Comparison of ENCODE assay signal across 9 cellular contexts in genomic region chr4:2241003-2241402, GRCh38. TPM values are rescaled to one million over a fixed set of nuclear protein-coding genes. Genes with fewer than 3 reads are reported as not detected.
A peak's percentile ranks its signal among the peaks of the same experiment; 100 is the strongest.
DNase-seq lines count a peak whose midpoint lies in the region; ATAC-seq and TF ChIP-seq lines count a peak whose summit lies in the region.
"Had no signal": no experiment of that assay in that cellular context is flagged by ENCODE, and none has a peak within 500 bp of the region (broad histone marks: within the 10 kb centered on the region; RNA-seq: fewer than 3 reads in every experiment).

No MANE protein-coding gene starts in this region.

- TF ChIP-seq CTCF in GM12864 (IDR thresholded peaks at IDR 0.05; ENCODE audit: low read depth, low read length, missing control alignments) (no peak), esophagus squamous epithelium (IDR thresholded peaks at IDR 0.05) (no peak)

- no peaks in the 10 kb centered on the region for H3K9me3 ChIP-seq in esophagus squamous epithelium

- peaks cover 0 to 17% (median 0%) of the 10 kb centered on the region in 3 donors for H3K36me3 ChIP-seq in esophagus squamous epithelium
- H3K36me3 ChIP-seq in rectal smooth muscle tissue (ENCODE audit: control insufficient read depth, insufficient read depth, low read length): no peaks in the 10 kb centered on the region

- intact Hi-C loops in esophagus squamous epithelium (cut with DNase I): no loop called here

- H3K27ac ChIP-seq in esophagus squamous epithelium (peak overlapping the region; percentile 88 to 95 (median 92)), rectal smooth muscle tissue (ENCODE audit: low read depth, low read length) (no peak overlapping the region)

- WGBS in esophagus squamous epithelium, 2 donors: 1 to 6% methylated on average over 7 of the region's 7 CpGs

- H3K27me3 ChIP-seq in esophagus squamous epithelium: no peaks in the 10 kb centered on the region
- no peaks in the 10 kb centered on the region for H3K27me3 ChIP-seq in rectal smooth muscle tissue (ENCODE audit: control insufficient read depth, insufficient read depth, low read length)

- TF ChIP-seq POLR2A in esophagus squamous epithelium (IDR thresholded peaks at IDR 0.05): no peak

- DNase-seq in GM12864 (ENCODE audit: low read depth): no peak
- DNase-seq in RKO (ENCODE audit: low spot score): peak; percentile 49
- DNase-seq in esophagus squamous epithelium (lab: John Stamatoyannopoulos, UW): no peak
- DNase-seq: substantia nigra had no signal

- H3K4me1 ChIP-seq in esophagus squamous epithelium (peaks cover 22 to 87% (median 37%) of the 10 kb centered on the region in 3 donors), rectal smooth muscle tissue (ENCODE audit: control insufficient read depth, insufficient read depth, low read length) (peaks cover 16% of the 10 kb centered on the region)

- peak overlapping the region; percentile 57 for H3K9ac ChIP-seq in rectal smooth muscle tissue (ENCODE audit: low read length)

- ATAC-seq in GM21737 (IDR thresholded peaks at IDR 0.05; ENCODE audit: unreplicated experiment) (no peak), HG02973 (IDR thresholded peaks at IDR 0.05; ENCODE audit: unreplicated experiment) (no peak), GM18517 (IDR thresholded peaks at IDR 0.05; ENCODE audit: unreplicated experiment) (no peak), GM19467 (IDR thresholded peaks at IDR 0.05; ENCODE audit: unreplicated experiment) (no peak)

- H3K4me3 ChIP-seq in GM12864 (ENCODE audit: low read depth, low read length) (peak overlapping the region; percentile 74), esophagus squamous epithelium (peak overlapping the region; percentile 87 to 99 (median 96)), rectal smooth muscle tissue (ENCODE audit: low read length) (peak overlapping the region; percentile 89)

RNA-seq across cellular contexts. Expression of gene HAUS3, which starts 0.9 kb away (rescaled TPM):
- 10 to 100 TPM in 3 of 4 donors, 1 to 10 TPM in 1; 8.9 to 13.0 (median 10.7) TPM for total RNA-seq in esophagus squamous epithelium

RNA-seq across cellular contexts. Expression of gene POLN, which starts 0.9 kb away (rescaled TPM):
- total RNA-seq in esophagus squamous epithelium: 1 to 10 TPM in 3 of 4 donors, under 1 TPM in 1; 0.19 to 1.5 (median 1.2) TPM

RNA-seq across cellular contexts. Expression of gene MXD4, which starts 20.9 kb away (rescaled TPM):
- total RNA-seq in esophagus squamous epithelium: 10 to 100 TPM; 12.9 to 32.2 (median 27.8) TPM
